8 cellular contexts compared by ENCODE assay signal in the genomic region with DNA sequence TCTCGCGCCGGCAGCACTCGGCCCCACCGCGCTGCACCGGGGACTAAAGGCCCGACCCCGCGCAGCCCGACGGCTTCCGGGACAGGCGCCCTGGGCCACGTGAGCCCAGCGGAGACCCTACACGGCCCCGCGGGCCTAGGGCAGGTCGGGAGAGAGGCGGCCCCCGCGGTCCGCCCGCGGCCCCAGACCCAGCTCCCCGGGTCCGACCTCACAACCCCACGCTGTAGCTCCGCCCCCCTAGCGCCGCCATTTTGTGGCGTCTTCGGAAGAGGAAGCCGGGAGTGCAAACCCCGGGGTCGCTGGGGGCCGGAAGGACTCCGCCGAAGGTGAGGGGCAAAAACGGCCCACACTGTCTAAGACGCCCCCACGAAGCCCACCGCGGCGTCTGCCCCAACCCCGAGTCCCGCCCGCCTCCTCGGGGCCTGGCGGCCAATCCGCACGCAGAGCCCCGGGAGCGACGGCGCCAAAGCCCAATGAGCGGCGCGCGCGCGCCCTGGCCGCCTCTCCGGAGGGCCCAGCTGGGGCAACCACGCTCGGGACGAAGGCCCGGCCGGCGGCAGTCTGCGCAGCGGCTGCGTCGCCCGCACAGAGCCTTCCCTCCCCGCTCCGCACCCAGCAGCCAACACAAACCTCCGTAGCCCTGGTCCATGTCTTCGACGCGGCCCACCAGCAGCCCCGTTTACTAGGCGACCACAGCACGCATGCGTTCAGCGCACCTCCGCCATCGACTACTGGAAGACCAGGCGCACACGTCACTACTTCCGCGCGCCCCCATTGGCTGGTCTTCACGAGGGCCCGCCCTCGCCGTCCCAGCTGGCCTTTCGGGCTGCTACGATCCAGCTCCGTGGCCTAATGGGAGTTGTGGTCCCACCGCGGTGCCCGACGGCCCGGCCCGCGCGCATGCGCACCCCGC. TPM values are rescaled to one million over a fixed set of nuclear protein-coding genes. Genes with fewer than 3 reads are reported as not detected.
DNase-seq lines count a peak whose midpoint lies in the region; ATAC-seq and TF ChIP-seq lines count a peak whose summit lies in the region.

TSS of gene AKAP8 (minus strand) at position 705 of the 913 bp plus-strand sequence. CDS start at position 649, 56 bp downstream.

- H3K4me1 ChIP-seq in mucosa of rectum (ENCODE audit: control insufficient read depth in 2 of 2, insufficient read depth in 2 of 2, low read length in 2 of 2), result peaks cover 14 to 26% of the 10 kb centered on the region in 2 donors

- H3K27ac Mint-ChIP-seq in activated T-cell treated with anti-CD3 and anti-CD28 coated beads, Interleukin-2, amount 50 U/mL, for 24 hours, result peak within 1 kb of the TSS; percentile 97

- peaks cover 0 to 6% of the 10 kb centered on the region in 2 donors for H3K36me3 ChIP-seq in mucosa of rectum (ENCODE audit: control insufficient read depth in 2 of 2, insufficient read depth in 2 of 2, low read length in 2 of 2)

- peak; percentile 84 for TF ChIP-seq POLR2A in erythroblast (IDR thresholded peaks at IDR 0.05; ENCODE audit: low read length)

- DNase-seq in DMS53 treated with DMSO at 0.1 percent for 48 hours (lab: John Stamatoyannopoulos, UW; ENCODE audit: unreplicated experiment) (peak; percentile 85), KG1 (lab: John Stamatoyannopoulos, UW) (peak; percentile 96), erythroblast (lab: John Stamatoyannopoulos, UW) (peak; percentile 99 to 100)
- peak; percentile 98 for DNase-seq in activated T-cell treated with anti-CD3 and anti-CD28 coated beads, Interleukin-2, amount 50 U/mL, for 24 hours
- peak; percentile 91 to 99 for DNase-seq in stimulated activated CD8-positive, alpha-beta memory T cell treated with anti-CD3 and anti-CD28 coated beads, Interleukin-4, amount 100 ng/mL, for 4 hours (ENCODE audit: low read depth in 2 of 2, low spot score in 1 of 2)

- H3K27ac ChIP-seq in mucosa of rectum (ENCODE audit: low read depth in 2 of 2, low read length in 2 of 2), result peak within 1 kb of the TSS; percentile 90 to 94

- no peaks in the 10 kb centered on the region for H3K9me3 ChIP-seq in mucosa of rectum (ENCODE audit: control insufficient read depth in 2 of 2, low read length in 2 of 2)

- peaks cover 43% of the 10 kb centered on the region for H3K4me1 Mint-ChIP-seq in activated T-cell treated with anti-CD3 and anti-CD28 coated beads, Interleukin-2, amount 50 U/mL, for 24 hours (ENCODE audit: low read depth)

- H3K4me3 ChIP-seq in mucosa of rectum (ENCODE audit: low read length in 2 of 2), result peak within 1 kb of the TSS; percentile 97 to 100

- no peaks in the 10 kb centered on the region for H3K27me3 Mint-ChIP-seq in activated T-cell treated with anti-CD3 and anti-CD28 coated beads, Interleukin-2, amount 50 U/mL, for 24 hours

- no peaks in the 10 kb centered on the region for H3K27me3 ChIP-seq in mucosa of rectum (ENCODE audit: control insufficient read depth in 2 of 2, insufficient read depth in 2 of 2, low read length in 2 of 2)

- peaks cover 51% of the 10 kb centered on the region for H3K36me3 Mint-ChIP-seq in activated T-cell treated with anti-CD3 and anti-CD28 coated beads, Interleukin-2, amount 50 U/mL, for 24 hours (ENCODE audit: low read depth)

- peak; percentile 85 for ATAC-seq in GM21737 (IDR thresholded peaks at IDR 0.05; ENCODE audit: unreplicated experiment)

- H3K9me3 Mint-ChIP-seq in activated T-cell treated with anti-CD3 and anti-CD28 coated beads, Interleukin-2, amount 50 U/mL, for 24 hours, result no peaks in the 10 kb centered on the region

- H3K4me3 Mint-ChIP-seq in activated T-cell treated with anti-CD3 and anti-CD28 coated beads, Interleukin-2, amount 50 U/mL, for 24 hours, result peak within 1 kb of the TSS; percentile 96

- peak within 1 kb of the TSS; percentile 95 to 96 for H3K9ac ChIP-seq in mucosa of rectum (ENCODE audit: low read depth in 1 of 2, low read length in 2 of 2)

TF ChIP-seq in PFSK-1, 5 proteins besides CTCF, POLR2A, EP300 and RAD21:
- TF ChIP-seq TAF1 (IDR thresholded peaks at IDR 0.05; ENCODE audit: borderline replicate concordance, insufficient read depth, low read length) (no peak), SIN3A (IDR thresholded peaks at IDR 0.05; ENCODE audit: borderline replicate concordance, insufficient read depth, low read length) (peak; percentile 79; the same call in 1 of the 2 replicates), REST (IDR thresholded peaks at IDR 0.05; ENCODE audit: insufficient read depth in 1 of 2, low read depth in 2 of 2, low read length in 2 of 2) (no peak), POLR2AphosphoS5 (IDR thresholded peaks at IDR 0.05; ENCODE audit: low read depth, low read length) (peak; percentile 77), FOXP2 (optimal IDR thresholded peaks at IDR 0.05; ENCODE audit: borderline replicate concordance, extremely low read depth, extremely low read length, insufficient read depth) (peak; percentile 87)

RNA-seq across cellular contexts. Expression of gene AKAP8, which starts in this region (rescaled TPM):
- polyA plus RNA-seq in PFSK-1 (2012; ENCODE audit: insufficient read length, low read depth), result 53.6 TPM

Comparison
In these comparisons a context has a peak if more than half of its experiments do, and no peak if none do; other contexts are left out.
1. Peak in every context shown above with its lines: DNase-seq, ATAC-seq, H3K4me3 ChIP-seq and H3K27ac ChIP-seq.